ENCODE assay signal across 26 cellular contexts in the genomic region with DNA sequence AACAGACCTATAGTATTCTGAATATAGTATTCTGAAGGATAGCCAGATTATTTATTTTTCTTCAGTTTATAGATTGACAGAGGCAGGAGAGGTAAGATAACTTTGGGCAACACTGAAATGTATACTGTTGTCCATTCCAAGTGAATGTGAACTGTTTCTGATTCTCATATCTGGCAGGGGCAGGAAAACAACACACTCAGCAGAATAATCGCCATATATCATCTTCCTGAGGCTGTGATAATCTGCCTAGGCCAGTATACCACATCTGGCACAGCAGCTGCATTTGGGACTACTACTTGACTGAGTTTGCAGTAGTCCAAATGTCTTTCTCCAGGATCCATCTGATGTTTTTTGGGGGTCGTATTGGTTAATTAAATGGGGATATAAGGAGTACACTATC. TPM values are rescaled to one million over a fixed set of nuclear protein-coding genes. Genes with fewer than 3 reads are reported as not detected.
A peak's percentile ranks its signal among the peaks of the same experiment; 100 is the strongest.
DNase-seq lines count a peak whose midpoint lies in the region; ATAC-seq, FAIRE-seq and TF ChIP-seq lines count a peak whose summit lies in the region.
"Had no signal": no experiment of that assay in that cellular context is flagged by ENCODE, and none has a peak within 500 bp of the region (broad histone marks: within the 10 kb centered on the region; RNA-seq: fewer than 3 reads in every experiment).

No MANE protein-coding gene starts in this region.

- H3K79me1 ChIP-seq in IMR-90 (ENCODE audit: low read depth in 1 of 2, low read length in 2 of 2), result no peaks in the 10 kb centered on the region

- dilution Hi-C loops in IMR-90 (cut with HindIII; ENCODE audit: low sequenced_read_pairs, unreplicated experiment), result no loop called here

- H3K18ac ChIP-seq in IMR-90 (ENCODE audit: low read depth, low read length), result no peak overlapping the region

- H4K8ac ChIP-seq in IMR-90 (ENCODE audit: low read depth in 2 of 2, low read length in 2 of 2), result no peak overlapping the region

- H3K56ac ChIP-seq in IMR-90 (ENCODE audit: extremely low read depth, insufficient read depth, low read length), result no peak overlapping the region

- H3K27me3 ChIP-seq in HepG2 (ENCODE audit: control insufficient read depth in 1 of 2, insufficient read depth in 2 of 2, low read length in 2 of 2), result no peaks in the 10 kb centered on the region
- no peaks in the 10 kb centered on the region for H3K27me3 ChIP-seq in right lobe of liver
- no peaks in the 10 kb centered on the region for H3K27me3 ChIP-seq in IMR-90 (ENCODE audit: control insufficient read depth, insufficient read depth, low read length)
- no peaks in the 10 kb centered on the region for H3K27me3 ChIP-seq in K562 (ENCODE audit: control insufficient read depth in 2 of 2, insufficient read depth in 2 of 2, low read length in 2 of 2)
- no peaks in the 10 kb centered on the region for H3K27me3 ChIP-seq in heart right ventricle
- H3K27me3 ChIP-seq: BE2C, BLaER1 had no signal

- WGBS in HepG2 (ENCODE audit: low lambda C conversion rate), result 88% methylated on average over 2 of the region's 2 CpGs
- WGBS in right lobe of liver (ENCODE audit: insufficient coverage, low coverage, low lambda C conversion rate, missing lambda C conversion rate), result 88% methylated on average over 2 of the region's 2 CpGs
- 100% methylated on average over 1 of the region's 2 CpGs; no CpG with 5 or more reads in 1 of the 2 experiments for WGBS in IMR-90 (ENCODE audit: extremely low coverage in 2 of 2, insufficient read length in 1 of 2), 2 experiments
- WGBS in K562 (ENCODE audit: insufficient coverage, low coverage, missing lambda C conversion rate), result 7% methylated on average over 2 of the region's 2 CpGs
- WGBS in heart right ventricle, 2 donors, result 89 to 97% methylated on average over 2 of the region's 2 CpGs

- H3K79me2 ChIP-seq in HepG2 (ENCODE audit: insufficient read depth, low read length), result no peaks in the 10 kb centered on the region
- no peaks in the 10 kb centered on the region for H3K79me2 ChIP-seq in K562 (ENCODE audit: control insufficient read depth, insufficient read depth, low read length)

- DNase-seq in HepG2 (ENCODE audit: low spot score) (no peak), right lobe of liver (no peak), IMR-90 (no peak), K562 (ENCODE audit: extremely low read depth in 1 of 4, low spot score in 3 of 4) (peak in 2 of 4 experiments; percentile 23 to 29), heart right ventricle (no peak), SHP77 treated with DMSO at 0.1 percent for 48 hours (lab: John Stamatoyannopoulos, UW) (no peak), caudate nucleus (lab: John Stamatoyannopoulos, UW) (no peak)
- DNase-seq: ACHN; BE2C; C1 segment of cervical spinal cord; CD4-positive, alpha-beta memory T cell; CD4-positive, CD25-positive, alpha-beta regulatory T cell; CD8-positive, alpha-beta memory T cell; COR-L47; DMS 273 treated with DMSO at 0.1 percent for 48 hours; DMS153; DMS53; DMS79; DND-41; EL; GDM1 had no signal

- H2BK20ac ChIP-seq in IMR-90 (ENCODE audit: low read depth, low read length), result no peak overlapping the region

- intact Hi-C loops in HepG2 (cut with micrococcal nuclease; ENCODE audit: unreplicated experiment) (no loop called here), right lobe of liver (cut with DNase I) (no loop called here), IMR-90 (cut with micrococcal nuclease) (no loop called here), K562 (cut with micrococcal nuclease) (no loop called here), heart right ventricle (cut with DNase I) (no loop called here)

- no peak overlapping the region for H2BK15ac ChIP-seq in IMR-90 (ENCODE audit: low read depth, low read length)

- H4K91ac ChIP-seq in IMR-90 (ENCODE audit: insufficient read depth, low read depth, low read length), result no peak overlapping the region

- H3K9ac ChIP-seq in HepG2 (ENCODE audit: insufficient read depth, low read depth, low read length) (no peak overlapping the region), IMR-90 (ENCODE audit: low read depth, low read length) (no peak overlapping the region), K562 (ENCODE audit: insufficient read depth in 1 of 2, low read depth in 2 of 2, low read length in 2 of 2) (no peak overlapping the region)
- H3K9ac ChIP-seq: BLaER1 had no signal

- no peak overlapping the region for H2AK5ac ChIP-seq in IMR-90 (ENCODE audit: low read depth, low read length)

- TF ChIP-seq EP300 in HepG2 (IDR thresholded peaks at IDR 0.05; ENCODE audit: low read depth in 2 of 2, low read length in 2 of 2) (no peak), HepG2 (CRISPR knock-in tag; IDR thresholded peaks at IDR 0.05; ENCODE audit: borderline replicate concordance) (no peak), K562 (IDR thresholded peaks at IDR 0.05; ENCODE audit: low read length) (no peak)

- no peak overlapping the region for H2BK120ac ChIP-seq in IMR-90 (ENCODE audit: low read depth, low read length)

- ATAC-seq in HepG2, result no peak
- no peak for ATAC-seq in right lobe of liver
- ATAC-seq in IMR-90 (ENCODE audit: low read depth), result no peak
- ATAC-seq in K562, result peak; percentile 57
- ATAC-seq in heart right ventricle, result no peak
- ATAC-seq: GM12878 had no signal

- H3K23ac ChIP-seq in IMR-90 (ENCODE audit: low read depth, low read length), result no peak overlapping the region

- H3K27ac ChIP-seq in HepG2 (ENCODE audit: extremely low read length, insufficient read depth, low read length) (no peak overlapping the region), right lobe of liver (no peak overlapping the region), IMR-90 (ENCODE audit: insufficient read depth, low read length) (no peak overlapping the region), K562 (ENCODE audit: extremely low read depth, low read depth, low read length) (no peak overlapping the region), heart right ventricle (no peak overlapping the region), caudate nucleus (ENCODE audit: low read depth, low read length) (no peak overlapping the region)
- H3K27ac ChIP-seq: 22Rv1, BLaER1 had no signal

- POLR2A ChIA-PET in HepG2 (lab: Yijun Ruan, JAX) (no interaction called here), IMR-90 (lab: Charles Lee; ENCODE audit: unreplicated experiment) (no interaction called here), K562 (lab: Yijun Ruan, JAX) (interaction anchor here (1.0 kb wide), 1 partner anchor 23 kb away, joined by 3 read pairs; a partner anchor contains a TSS)

- H3K14ac ChIP-seq in IMR-90 (replicated peaks; ENCODE audit: low read depth, low read length), result no peak overlapping the region

- H2AK9ac ChIP-seq in IMR-90 (replicated peaks; ENCODE audit: low read depth, low read length, poor library complexity), result no peak overlapping the region

- BruUV-seq in HepG2 (replicated peaks; lab: Mats Ljungman, UMichigan) (no TSS peak), IMR-90 (replicated peaks; lab: Mats Ljungman, UMichigan) (no TSS peak), K562 (replicated peaks; lab: Mats Ljungman, UMichigan) (no TSS peak)

- H4K5ac ChIP-seq in IMR-90 (ENCODE audit: low read depth, low read length), result no peak overlapping the region

- TF ChIP-seq POLR2A in HepG2 (IDR thresholded peaks at IDR 0.05; ENCODE audit: insufficient read depth in 1 of 2, low read depth in 2 of 2, low read length in 2 of 2) (no peak), right lobe of liver (IDR thresholded peaks at IDR 0.05) (no peak), IMR-90 (IDR thresholded peaks at IDR 0.05; ENCODE audit: low read depth, low read length) (no peak), K562 (conservative IDR thresholded peaks at IDR 0.05) (no peak)

- H2BK5ac ChIP-seq in IMR-90 (ENCODE audit: low read depth, low read length, poor library complexity, severe bottlenecking), result no peak overlapping the region

- H3K9me3 ChIP-seq in HepG2 (ENCODE audit: low read length) (no peaks in the 10 kb centered on the region), right lobe of liver (no peaks in the 10 kb centered on the region), IMR-90 (ENCODE audit: control insufficient read depth, insufficient read depth, low read length) (no peaks in the 10 kb centered on the region), K562 (replicated peaks; ENCODE audit: control insufficient read depth, insufficient read depth, low read depth, low read length) (no peaks in the 10 kb centered on the region), heart right ventricle (no peaks in the 10 kb centered on the region)
- H3K9me3 ChIP-seq: BE2C, BLaER1 had no signal

- H3K4me3 ChIP-seq in HepG2 (replicated peaks in 1 of 3; ENCODE audit: insufficient read depth in 1 of 3, low read depth in 2 of 3, low read length in 3 of 3) (no peak overlapping the region), right lobe of liver (no peak overlapping the region), IMR-90 (ENCODE audit: insufficient read depth, low read depth, low read length) (no peak overlapping the region), K562 (no peak overlapping the region), heart right ventricle (no peak overlapping the region)
- H3K4me3 ChIP-seq: BLaER1, GM12878 had no signal

- TF ChIP-seq CTCF in HepG2 (CRISPR knock-in tag; IDR thresholded peaks at IDR 0.05), result no peak
- TF ChIP-seq CTCF in right lobe of liver (IDR thresholded peaks at IDR 0.05), result no peak
- no peak for TF ChIP-seq CTCF in IMR-90 (conservative IDR thresholded peaks at IDR 0.05; ENCODE audit: low read depth, low read length)
- no peak for TF ChIP-seq CTCF in K562 (IDR thresholded peaks at IDR 0.05 in 2 of 3, conservative IDR thresholded peaks at IDR 0.05 in 1 of 3; ENCODE audit: insufficient read depth in 2 of 3, low read depth in 1 of 3, low read length in 3 of 3)
- no peak for TF ChIP-seq CTCF in heart right ventricle (IDR thresholded peaks at IDR 0.05)

- peaks cover 19% of the 10 kb centered on the region; the same call in 1 of the 2 replicates for H3K4me1 ChIP-seq in HepG2 (ENCODE audit: insufficient read depth, low read length)
- no peaks in the 10 kb centered on the region for H3K4me1 ChIP-seq in right lobe of liver
- no peaks in the 10 kb centered on the region for H3K4me1 ChIP-seq in IMR-90 (ENCODE audit: control insufficient read depth, insufficient read depth, low read length)
- H3K4me1 ChIP-seq in K562 (replicated peaks in 1 of 2; ENCODE audit: control insufficient read depth in 2 of 2, insufficient read depth in 2 of 2, low read length in 2 of 2), result peaks cover 3 to 5% of the 10 kb centered on the region in 2 experiments; a peak in 3 of 5 replicates
- H3K4me1 ChIP-seq in heart right ventricle, result no peaks in the 10 kb centered on the region
- H3K4me1 ChIP-seq: BE2C, BLaER1 had no signal

- H3K4ac ChIP-seq in IMR-90 (ENCODE audit: low read depth, low read length), result no peak overlapping the region

- in situ Hi-C loops in HepG2 (cut with HindIII; ENCODE audit: extremely low pct_ligation_motif_present, low pct_unique_long_range_greater_than_20kb) (no loop called here), IMR-90 (cut with MboI; ENCODE audit: low sequenced_read_pairs) (no loop called here), K562 (cut with MboI) (no loop called here)

- H3K4me2 ChIP-seq in HepG2 (ENCODE audit: low read depth, low read length), result no peak overlapping the region
- H3K4me2 ChIP-seq in IMR-90 (ENCODE audit: low read depth, low read length), result no peak overlapping the region
- H3K4me2 ChIP-seq in K562 (ENCODE audit: insufficient read depth, low read length), result no peak overlapping the region
- H3K4me2 ChIP-seq: BLaER1 had no signal

- CTCF ChIA-PET in HepG2 (lab: Yijun Ruan, JAX; ENCODE audit: low intra/inter-chr PET ratio, low total read pairs) (no interaction called here), IMR-90 (lab: Yijun Ruan, JAX) (no interaction called here), K562 (lab: Yijun Ruan, JAX; ENCODE audit: low intra/inter-chr PET ratio) (no interaction called here)

- H2AFZ ChIP-seq in HepG2 (ENCODE audit: low read length) (no peak overlapping the region), IMR-90 (replicated peaks; ENCODE audit: low read length, poor library complexity) (no peak overlapping the region), K562 (ENCODE audit: low read depth, low read length) (no peak overlapping the region)

- TF ChIP-seq RAD21 in HepG2 (CRISPR knock-in tag; IDR thresholded peaks at IDR 0.05), result no peak
- no peak for TF ChIP-seq RAD21 in IMR-90 (IDR thresholded peaks at IDR 0.05; ENCODE audit: low read length)
- TF ChIP-seq RAD21 in K562 (CRISPR knock-in tag; conservative IDR thresholded peaks at IDR 0.05 in 1 of 2, IDR thresholded peaks at IDR 0.05 in 1 of 2), result no peak

- H3K9me1 ChIP-seq in IMR-90 (ENCODE audit: insufficient read depth, low read length) (no peaks in the 10 kb centered on the region), K562 (ENCODE audit: control insufficient read depth, insufficient read depth, low read length) (no peaks in the 10 kb centered on the region)

- FAIRE-seq in HepG2 (lab: Jason Lieb, UNC), result no peak
- FAIRE-seq in K562 (lab: Jason Lieb, UNC), result no peak
- FAIRE-seq: GM12878, GM12892, GM18507 had no signal

- H3K36me3 ChIP-seq in HepG2 (replicated peaks in 1 of 2; ENCODE audit: control insufficient read depth in 1 of 2, insufficient read depth in 2 of 2, low read length in 2 of 2) (no peaks in the 10 kb centered on the region), right lobe of liver (no peaks in the 10 kb centered on the region), IMR-90 (ENCODE audit: control insufficient read depth, insufficient read depth, low read length) (peaks cover 3% of the 10 kb centered on the region; the same call in 1 of the 2 replicates), K562 (ENCODE audit: control insufficient read depth, insufficient read depth, low read length) (no peaks in the 10 kb centered on the region), heart right ventricle (peaks cover 0 to 11% (median 0%) of the 10 kb centered on the region in 9 donors)
- H3K36me3 ChIP-seq: BE2C had no signal

- no peaks in the 10 kb centered on the region for H4K20me1 ChIP-seq in HepG2 (ENCODE audit: insufficient read depth, low read length)
- no peaks in the 10 kb centered on the region for H4K20me1 ChIP-seq in IMR-90 (ENCODE audit: insufficient read depth, low read length)
- 0 out of 2 replicates have a peak, but pooled peaks cover 3% of the 10 kb centered on the region for H4K20me1 ChIP-seq in K562 (replicated peaks; ENCODE audit: control insufficient read depth, insufficient read depth, low read length)
- H4K20me1 ChIP-seq: BLaER1 had no signal

RNA-seq across cellular contexts. Expression of a gene that starts 22.4 kb away (rescaled TPM):
- total RNA-seq in HepG2 (2016; rRNA removed; fragmentation: Illumina TruSeq; extraction: Trizol) (24.2 and 39.5 TPM in 2 replicates), right lobe of liver (10 to 100 TPM; 20.3 to 27.0 (median 21.9) TPM), IMR-90 (2012; rRNA removed) (20.1 and 30.3 TPM in 2 replicates), K562 (2014; rRNA removed) (30.0 and 33.6 TPM in 2 replicates), K562 (2014; rRNA removed; fragmentation: Illumina TruSeq; extraction: Trizol) (43.8 and 47.8 TPM in 2 replicates), K562 (2015; rRNA removed; fragmentation: Illumina TruSeq; extraction: Trizol) (43.7 and 45.3 TPM in 2 replicates), K562 (2021) (39.3 and 39.5 TPM in 2 replicates), heart right ventricle (10 to 100 TPM; 23.5 to 34.4 (median 30.6) TPM)
- total RNA-seq in HepG2 (2016; cell fraction: cytosol; rRNA removed; fragmentation: Illumina TruSeq; extraction: Trizol; ENCODE audit: low read depth), result 38.6 and 41.2 TPM in 2 replicates
- 22.3 and 34.2 TPM in 2 replicates for total RNA-seq in HepG2 (2016; cell fraction: insoluble cytoplasmic fraction; rRNA removed; fragmentation: Illumina TruSeq; extraction: Trizol)
- total RNA-seq in HepG2 (2016; cell fraction: membrane; rRNA removed; fragmentation: Illumina TruSeq; extraction: Trizol), result 16.3 and 20.2 TPM in 2 replicates
- total RNA-seq in HepG2 (2016; cell fraction: nucleus; rRNA removed; fragmentation: Illumina TruSeq; extraction: Trizol), result 35.8 and 43.2 TPM in 2 replicates
- polyA plus RNA-seq in HepG2 (2011; rRNA removed) (14.2 and 15.0 TPM in 2 replicates), IMR-90 (2012; rRNA removed) (14.9 and 18.3 TPM in 2 replicates), K562 (2011; rRNA removed) (22.8 and 25.2 TPM in 2 replicates), K562 (2014; fragmentation: Illumina TruSeq; extraction: Trizol) (38.6 and 44.0 TPM in 2 replicates), K562 (2014; fragmentation: Nextera tagmentation; extraction: Ambion mirVana) (10 to 100 TPM in 1 of 2 experiments, 1 to 10 TPM in 1; 8.2 to 11.0 TPM), K562 (2014; rRNA removed) (23.0 and 24.6 TPM in 2 replicates), heart right ventricle (10 to 100 TPM in 1 of 2 donors, 1 to 10 TPM in 1; 8.6 to 10.5 TPM)
- polyA plus RNA-seq in HepG2 (2011; cell fraction: cytosol; rRNA removed), result 9.9 and 13.4 TPM in 2 replicates
- polyA plus RNA-seq in HepG2 (2011; cell fraction: nucleus; rRNA removed), result 12.6 and 13.9 TPM in 2 replicates
- polyA plus RNA-seq in HepG2 (2012), result 17.9 and 19.6 TPM in 2 replicates
- 1.1 and 1.3 TPM in 2 replicates for polyA plus RNA-seq in HepG2 (2016; cell fraction: cytosol; fragmentation: Illumina TruSeq; extraction: Trizol; ENCODE audit: low read depth)
- polyA plus RNA-seq in HepG2 (2016; cell fraction: insoluble cytoplasmic fraction; fragmentation: Illumina TruSeq; extraction: Trizol; ENCODE audit: low read depth), result 22.9 and 27.7 TPM in 2 replicates
- 1.8 and 2.5 TPM in 2 replicates for polyA plus RNA-seq in HepG2 (2016; cell fraction: membrane; fragmentation: Illumina TruSeq; extraction: Trizol; ENCODE audit: low read depth)
- polyA plus RNA-seq in HepG2 (2016; cell fraction: nucleus; fragmentation: Illumina TruSeq; extraction: Trizol; ENCODE audit: insufficient read depth, low read depth), result 32.2 and 33.2 TPM in 2 replicates
- 24.6 and 37.4 TPM in 2 replicates for polyA minus RNA-seq in HepG2 (2011; rRNA and poly(A)+ RNA removed; ENCODE audit: low replicate concordance)
- 22.9 and 27.3 TPM in 2 replicates for polyA minus RNA-seq in HepG2 (2011; cell fraction: cytosol; rRNA and poly(A)+ RNA removed)
- polyA minus RNA-seq in HepG2 (2011; cell fraction: nucleus; rRNA and poly(A)+ RNA removed), result 75.8 and 79.7 TPM in 2 replicates
- 5.0 and 6.7 TPM in 2 replicates for polyA plus RNA-seq in IMR-90 (2012; cell fraction: cytosol; rRNA removed)
- polyA plus RNA-seq in IMR-90 (2012; cell fraction: nucleus; rRNA removed; ENCODE audit: low replicate concordance), result 9.4 and 28.0 TPM in 2 replicates
- 43.5 and 203 TPM in 2 replicates for total RNA-seq in K562 (2011; cell fraction: chromatin; rRNA removed; ENCODE audit: low replicate concordance)
- 27.0 and 45.0 TPM in 2 replicates for total RNA-seq in K562 (2011; cell fraction: nucleolus; rRNA removed)
- 67.0 and 71.2 TPM in 2 replicates for total RNA-seq in K562 (2011; cell fraction: nucleoplasm; rRNA removed)
- polyA plus RNA-seq in K562 (2011; cell fraction: cytosol; rRNA removed), result 14.6 and 16.8 TPM in 2 replicates
- polyA plus RNA-seq in K562 (2011; cell fraction: nucleus; rRNA removed), result 28.4 and 29.7 TPM in 2 replicates
- polyA plus RNA-seq in K562 (2012), result 25.0 and 27.7 TPM in 2 replicates
- polyA minus RNA-seq in K562 (2011; rRNA and poly(A)+ RNA removed), result 86.5 and 93.7 TPM in 2 replicates
- 32.7 and 35.5 TPM in 2 replicates for polyA minus RNA-seq in K562 (2011; cell fraction: cytosol; rRNA and poly(A)+ RNA removed)
- 37.7 and 69.1 TPM in 2 replicates for polyA minus RNA-seq in K562 (2011; cell fraction: nucleus; rRNA and poly(A)+ RNA removed)
